Comparison of ENCODE assay signal across 1 cellular context in the genomic region with DNA sequence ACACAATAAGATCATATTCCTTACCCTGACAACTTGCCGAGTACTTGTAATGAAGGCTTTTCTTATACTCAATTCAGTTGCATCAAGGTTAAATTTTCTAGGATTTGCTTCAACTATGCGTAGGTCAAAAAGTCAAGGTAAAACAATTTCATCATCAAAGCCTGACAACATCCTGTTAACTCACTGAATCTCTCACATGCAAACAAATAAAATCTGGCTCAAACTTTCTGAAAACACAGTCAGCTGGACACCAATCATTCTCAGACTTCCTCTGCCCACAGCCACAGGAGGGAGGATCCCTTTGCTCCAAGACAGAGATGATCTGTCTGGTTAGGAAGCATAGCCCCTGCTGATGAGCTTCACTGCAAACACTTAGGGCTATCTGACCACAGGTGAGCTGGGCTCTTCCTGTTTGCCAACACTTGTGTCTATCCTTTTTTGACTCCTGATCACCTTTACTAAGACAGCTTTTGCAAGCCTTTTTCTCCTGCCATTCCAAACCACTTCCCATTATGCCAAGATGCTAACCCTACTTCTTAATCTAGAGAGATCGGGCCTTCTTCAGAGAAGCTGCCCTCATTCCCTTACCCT.
TF ChIP-seq lines count a peak whose summit lies in the region.

No MANE protein-coding gene starts in this region.

TF ChIP-seq in IMR-90, 13 proteins besides CTCF, POLR2A, EP300 and RAD21 (continued from another document):
- TF ChIP-seq USF2 (IDR thresholded peaks at IDR 0.05; ENCODE audit: low read depth, low read length) (no peak), CEBPB (IDR thresholded peaks at IDR 0.05; ENCODE audit: low read depth, low read length) (no peak), SMC3 (IDR thresholded peaks at IDR 0.05; ENCODE audit: low read depth, low read length) (no peak), RFX5 (IDR thresholded peaks at IDR 0.05; ENCODE audit: low read depth, low read length) (no peak), NFE2L2 (IDR thresholded peaks at IDR 0.05; ENCODE audit: low read depth, low read length) (no peak), MAZ (IDR thresholded peaks at IDR 0.05; ENCODE audit: borderline replicate concordance, low read depth, low read length) (no peak), MXI1 (IDR thresholded peaks at IDR 0.05; ENCODE audit: borderline replicate concordance, low read depth, low read length) (no peak), RCOR1 (IDR thresholded peaks at IDR 0.05; ENCODE audit: insufficient replicate concordance, low read length) (no peak), FOS (IDR thresholded peaks at IDR 0.05; ENCODE audit: low read depth, low read length) (no peak), CHD1 (IDR thresholded peaks at IDR 0.05; ENCODE audit: low read depth, low read length) (no peak)
